Comparison of ENCODE assay signal across 25 cellular contexts in genomic region chr17:15652960-15653359, GRCh38. TPM values are rescaled to one million over a fixed set of nuclear protein-coding genes. Genes with fewer than 3 reads are reported as not detected.
"Had no signal": no experiment of that assay in that cellular context is flagged by ENCODE, and none has a peak within 500 bp of the region (broad histone marks: within the 10 kb centered on the region; RNA-seq: fewer than 3 reads in every experiment).

No MANE protein-coding gene starts in this region.

- H3K4me3 ChIP-seq: colonic mucosa, gastrocnemius medialis, mucosa of descending colon, spleen had no signal

- H3K4me1 ChIP-seq: colonic mucosa had no signal

- ATAC-seq: activated naive CD8-positive, alpha-beta T cell treated with anti-CD3 and anti-CD28 coated beads, Interleukin-2, amount 50 U/mL, for 24 hours; gastrocnemius medialis; left ventricle myocardium superior; mucosa of descending colon; naive thymus-derived CD4-positive, alpha-beta T cell; sciatic nerve; T-helper 17 cell had no signal

- H3K9me3 Mint-ChIP-seq: activated B cell treated with CpG ODN at 0.5 μM for 24 hours; activated CD4-positive, alpha-beta T cell treated with anti-CD3 and anti-CD28 coated beads, Interleukin-2, amount 10 ng/mL, durations not matched to agents 7 days and 5 days; activated naive CD4-positive, alpha-beta T cell treated with anti-CD3 and anti-CD28 coated beads, Interleukin-2, amount 10 ng/mL, durations not matched to agents 7 days and 5 days; activated naive CD8-positive, alpha-beta T cell treated with anti-CD3 and anti-CD28 coated beads, Interleukin-2, amount 50 U/mL, for 24 hours had no signal

- H3K4me3 Mint-ChIP-seq: activated B cell treated with CpG ODN at 0.5 μM for 24 hours; activated CD4-positive, alpha-beta T cell treated with anti-CD3 and anti-CD28 coated beads, Interleukin-2, amount 10 ng/mL, durations not matched to agents 7 days and 5 days; activated naive CD4-positive, alpha-beta T cell treated with anti-CD3 and anti-CD28 coated beads, Interleukin-2, amount 10 ng/mL, durations not matched to agents 7 days and 5 days; activated naive CD8-positive, alpha-beta T cell treated with anti-CD3 and anti-CD28 coated beads, Interleukin-2, amount 50 U/mL, for 24 hours; T-helper 17 cell had no signal

- H3K9ac ChIP-seq: parathyroid adenoma had no signal

- H2AFZ ChIP-seq: parathyroid adenoma had no signal

- H3K27ac Mint-ChIP-seq: activated B cell treated with CpG ODN at 0.5 μM for 24 hours; activated CD4-positive, alpha-beta T cell treated with anti-CD3 and anti-CD28 coated beads, Interleukin-2, amount 10 ng/mL, durations not matched to agents 7 days and 5 days; activated naive CD4-positive, alpha-beta T cell treated with anti-CD3 and anti-CD28 coated beads, Interleukin-2, amount 10 ng/mL, durations not matched to agents 7 days and 5 days; activated naive CD8-positive, alpha-beta T cell treated with anti-CD3 and anti-CD28 coated beads, Interleukin-2, amount 50 U/mL, for 24 hours; T-helper 17 cell had no signal

- H3K36me3 Mint-ChIP-seq: activated naive CD4-positive, alpha-beta T cell treated with anti-CD3 and anti-CD28 coated beads, Interleukin-2, amount 10 ng/mL, durations not matched to agents 7 days and 5 days had no signal

- H3K9me3 ChIP-seq: colonic mucosa, gastrocnemius medialis, mucosa of descending colon, neutrophil, spleen had no signal

- H3K27me3 ChIP-seq: brain microvascular endothelial cell, colonic mucosa, gastrocnemius medialis, neutrophil, spleen had no signal

- DNase-seq: activated B cell treated with CpG ODN at 0.5 μM for 24 hours; activated CD4-positive, alpha-beta T cell treated with anti-CD3 and anti-CD28 coated beads, Interleukin-2, amount 10 ng/mL, durations not matched to agents 7 days and 5 days; activated CD8-positive, alpha-beta memory T cell treated with anti-CD3 and anti-CD28 coated beads for 24 hours; activated CD8-positive, alpha-beta memory T cell treated with anti-CD3 and anti-CD28 coated beads, Interleukin-2, amount 50 U/mL, for 48 hours; activated effector memory CD4-positive, alpha-beta T cell treated with Interleukin-2 at 50 U/mL for 16 hours; activated naive CD4-positive, alpha-beta T cell treated with anti-CD3 and anti-CD28 coated beads, Interleukin-2, amount 10 ng/mL, durations not matched to agents 7 days and 5 days; activated naive CD8-positive, alpha-beta T cell treated with anti-CD3 and anti-CD28 coated beads, Interleukin-2, amount 50 U/mL, for 24 hours; activated T-cell treated with anti-CD3 and anti-CD28 coated beads, Interleukin-2, amount 50 U/mL, for 48 hours; anterior cingulate cortex; brain microvascular endothelial cell; central memory CD4-positive, alpha-beta T cell; colonic mucosa; gastrocnemius medialis; head of caudate nucleus; left ventricle myocardium superior; mucosa of descending colon; naive thymus-derived CD4-positive, alpha-beta T cell; spleen; stimulated activated CD8-positive, alpha-beta memory T cell treated with anti-CD3 and anti-CD28 coated beads, Interleukin-4, amount 100 ng/mL, for 48 hours; stimulated activated naive CD4-positive, alpha-beta T cell; T-helper 17 cell had no signal

- H3K79me2 ChIP-seq: parathyroid adenoma had no signal

- H3K36me3 ChIP-seq: brain microvascular endothelial cell, colonic mucosa, gastrocnemius medialis, neutrophil, spleen had no signal

- H3K27ac ChIP-seq: brain microvascular endothelial cell, colonic mucosa, neutrophil, parathyroid adenoma had no signal

- FAIRE-seq: urothelium cell line had no signal

- H3K27me3 Mint-ChIP-seq: activated B cell treated with CpG ODN at 0.5 μM for 24 hours; activated CD4-positive, alpha-beta T cell treated with anti-CD3 and anti-CD28 coated beads, Interleukin-2, amount 10 ng/mL, durations not matched to agents 7 days and 5 days; activated naive CD4-positive, alpha-beta T cell treated with anti-CD3 and anti-CD28 coated beads, Interleukin-2, amount 10 ng/mL, durations not matched to agents 7 days and 5 days; activated naive CD8-positive, alpha-beta T cell treated with anti-CD3 and anti-CD28 coated beads, Interleukin-2, amount 50 U/mL, for 24 hours; naive thymus-derived CD4-positive, alpha-beta T cell; T-helper 17 cell had no signal

RNA-seq across cellular contexts. Expression of gene FBXW10B, which starts 33.5 kb away (rescaled TPM):
- polyA plus RNA-seq: naive thymus-derived CD4-positive, alpha-beta T cell had no signal
